2 cellular contexts compared by ENCODE assay signal in the genomic region with DNA sequence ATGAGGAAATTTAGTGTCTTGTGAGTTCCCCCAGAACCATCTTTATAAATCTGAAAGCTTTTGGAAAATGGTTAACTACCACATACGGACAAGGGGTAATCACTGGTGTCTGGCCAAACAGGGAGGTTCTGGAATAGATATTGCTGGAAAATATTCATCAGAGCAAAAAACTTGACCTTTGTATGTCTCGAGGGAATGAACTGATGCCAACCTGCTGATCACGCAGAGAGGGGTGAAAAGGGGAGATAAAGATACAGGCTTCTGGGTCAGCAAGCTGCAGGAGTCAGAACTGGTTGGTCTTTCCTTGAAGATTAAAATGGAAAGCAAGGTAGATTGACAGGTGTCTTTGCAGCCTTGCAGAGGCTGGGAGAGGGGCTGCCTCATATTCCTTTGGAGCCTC.
TF ChIP-seq lines count a peak whose summit lies in the region.

No MANE protein-coding gene starts in this region.

TF ChIP-seq in SK-N-SH treated with all-trans-retinoic acid at 6 μM for 48 hours, 23 proteins besides CTCF, POLR2A, EP300 and RAD21 (continued from another document):
- TF ChIP-seq ESRRG (CRISPR knock-in tag; IDR thresholded peaks at IDR 0.05) (no peak), TCF4 (CRISPR knock-in tag; IDR thresholded peaks at IDR 0.05; ENCODE audit: borderline replicate concordance) (no peak), RARB (CRISPR knock-in tag; IDR thresholded peaks at IDR 0.05) (no peak), OSR1 (CRISPR knock-in tag; IDR thresholded peaks at IDR 0.05) (no peak), ISL1 (CRISPR knock-in tag; IDR thresholded peaks at IDR 0.05) (no peak), ZNF565 (CRISPR knock-in tag; conservative IDR thresholded peaks at IDR 0.05; ENCODE audit: low read depth) (no peak), GLIS3 (CRISPR knock-in tag; IDR thresholded peaks at IDR 0.05) (no peak)
- TF ChIP-seq, protein P1, sequence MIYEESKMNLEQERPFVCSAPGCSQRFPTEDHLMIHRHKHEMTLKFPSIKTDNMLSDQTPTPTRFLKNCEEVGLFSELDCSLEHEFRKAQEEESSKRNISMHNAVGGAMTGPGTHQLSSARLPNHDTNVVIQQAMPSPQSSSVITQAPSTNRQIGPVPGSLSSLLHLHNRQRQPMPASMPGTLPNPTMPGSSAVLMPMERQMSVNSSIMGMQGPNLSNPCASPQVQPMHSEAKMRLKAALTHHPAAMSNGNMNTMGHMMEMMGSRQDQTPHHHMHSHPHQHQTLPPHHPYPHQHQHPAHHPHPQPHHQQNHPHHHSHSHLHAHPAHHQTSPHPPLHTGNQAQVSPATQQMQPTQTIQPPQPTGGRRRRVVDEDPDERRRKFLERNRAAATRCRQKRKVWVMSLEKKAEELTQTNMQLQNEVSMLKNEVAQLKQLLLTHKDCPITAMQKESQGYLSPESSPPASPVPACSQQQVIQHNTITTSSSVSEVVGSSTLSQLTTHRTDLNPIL (CRISPR knock-in tag; IDR thresholded peaks at IDR 0.05; ENCODE audit: low read depth), result no peak
TF ChIP-seq in SK-N-SH treated with all-trans-retinoic acid at 6 μM for 48 hours: peak in this region for 0.

TF ChIP-seq in GM23338, 12 proteins besides CTCF, POLR2A, EP300 and RAD21:
- TF ChIP-seq, protein P2, sequence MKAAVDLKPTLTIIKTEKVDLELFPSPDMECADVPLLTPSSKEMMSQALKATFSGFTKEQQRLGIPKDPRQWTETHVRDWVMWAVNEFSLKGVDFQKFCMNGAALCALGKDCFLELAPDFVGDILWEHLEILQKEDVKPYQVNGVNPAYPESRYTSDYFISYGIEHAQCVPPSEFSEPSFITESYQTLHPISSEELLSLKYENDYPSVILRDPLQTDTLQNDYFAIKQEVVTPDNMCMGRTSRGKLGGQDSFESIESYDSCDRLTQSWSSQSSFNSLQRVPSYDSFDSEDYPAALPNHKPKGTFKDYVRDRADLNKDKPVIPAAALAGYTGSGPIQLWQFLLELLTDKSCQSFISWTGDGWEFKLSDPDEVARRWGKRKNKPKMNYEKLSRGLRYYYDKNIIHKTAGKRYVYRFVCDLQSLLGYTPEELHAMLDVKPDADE (IDR thresholded peaks at IDR 0.05), result no peak
- TF ChIP-seq ZNF331 (CRISPR knock-in tag; IDR thresholded peaks at IDR 0.05; ENCODE audit: low read depth), result no peak
- no peak for TF ChIP-seq EZH2 (IDR thresholded peaks at IDR 0.05; ENCODE audit: low read depth, unreplicated experiment)
- TF ChIP-seq POLR2AphosphoS5 (IDR thresholded peaks at IDR 0.05; ENCODE audit: low read depth), result no peak
- TF ChIP-seq STAT1 (IDR thresholded peaks at IDR 0.05; ENCODE audit: unreplicated experiment), result no peak
- TF ChIP-seq NANOG (IDR thresholded peaks at IDR 0.05; ENCODE audit: borderline replicate concordance), result no peak
- no peak for TF ChIP-seq CREB1 (CRISPR knock-in tag; IDR thresholded peaks at IDR 0.05; ENCODE audit: low read depth)
- TF ChIP-seq, protein P3, sequence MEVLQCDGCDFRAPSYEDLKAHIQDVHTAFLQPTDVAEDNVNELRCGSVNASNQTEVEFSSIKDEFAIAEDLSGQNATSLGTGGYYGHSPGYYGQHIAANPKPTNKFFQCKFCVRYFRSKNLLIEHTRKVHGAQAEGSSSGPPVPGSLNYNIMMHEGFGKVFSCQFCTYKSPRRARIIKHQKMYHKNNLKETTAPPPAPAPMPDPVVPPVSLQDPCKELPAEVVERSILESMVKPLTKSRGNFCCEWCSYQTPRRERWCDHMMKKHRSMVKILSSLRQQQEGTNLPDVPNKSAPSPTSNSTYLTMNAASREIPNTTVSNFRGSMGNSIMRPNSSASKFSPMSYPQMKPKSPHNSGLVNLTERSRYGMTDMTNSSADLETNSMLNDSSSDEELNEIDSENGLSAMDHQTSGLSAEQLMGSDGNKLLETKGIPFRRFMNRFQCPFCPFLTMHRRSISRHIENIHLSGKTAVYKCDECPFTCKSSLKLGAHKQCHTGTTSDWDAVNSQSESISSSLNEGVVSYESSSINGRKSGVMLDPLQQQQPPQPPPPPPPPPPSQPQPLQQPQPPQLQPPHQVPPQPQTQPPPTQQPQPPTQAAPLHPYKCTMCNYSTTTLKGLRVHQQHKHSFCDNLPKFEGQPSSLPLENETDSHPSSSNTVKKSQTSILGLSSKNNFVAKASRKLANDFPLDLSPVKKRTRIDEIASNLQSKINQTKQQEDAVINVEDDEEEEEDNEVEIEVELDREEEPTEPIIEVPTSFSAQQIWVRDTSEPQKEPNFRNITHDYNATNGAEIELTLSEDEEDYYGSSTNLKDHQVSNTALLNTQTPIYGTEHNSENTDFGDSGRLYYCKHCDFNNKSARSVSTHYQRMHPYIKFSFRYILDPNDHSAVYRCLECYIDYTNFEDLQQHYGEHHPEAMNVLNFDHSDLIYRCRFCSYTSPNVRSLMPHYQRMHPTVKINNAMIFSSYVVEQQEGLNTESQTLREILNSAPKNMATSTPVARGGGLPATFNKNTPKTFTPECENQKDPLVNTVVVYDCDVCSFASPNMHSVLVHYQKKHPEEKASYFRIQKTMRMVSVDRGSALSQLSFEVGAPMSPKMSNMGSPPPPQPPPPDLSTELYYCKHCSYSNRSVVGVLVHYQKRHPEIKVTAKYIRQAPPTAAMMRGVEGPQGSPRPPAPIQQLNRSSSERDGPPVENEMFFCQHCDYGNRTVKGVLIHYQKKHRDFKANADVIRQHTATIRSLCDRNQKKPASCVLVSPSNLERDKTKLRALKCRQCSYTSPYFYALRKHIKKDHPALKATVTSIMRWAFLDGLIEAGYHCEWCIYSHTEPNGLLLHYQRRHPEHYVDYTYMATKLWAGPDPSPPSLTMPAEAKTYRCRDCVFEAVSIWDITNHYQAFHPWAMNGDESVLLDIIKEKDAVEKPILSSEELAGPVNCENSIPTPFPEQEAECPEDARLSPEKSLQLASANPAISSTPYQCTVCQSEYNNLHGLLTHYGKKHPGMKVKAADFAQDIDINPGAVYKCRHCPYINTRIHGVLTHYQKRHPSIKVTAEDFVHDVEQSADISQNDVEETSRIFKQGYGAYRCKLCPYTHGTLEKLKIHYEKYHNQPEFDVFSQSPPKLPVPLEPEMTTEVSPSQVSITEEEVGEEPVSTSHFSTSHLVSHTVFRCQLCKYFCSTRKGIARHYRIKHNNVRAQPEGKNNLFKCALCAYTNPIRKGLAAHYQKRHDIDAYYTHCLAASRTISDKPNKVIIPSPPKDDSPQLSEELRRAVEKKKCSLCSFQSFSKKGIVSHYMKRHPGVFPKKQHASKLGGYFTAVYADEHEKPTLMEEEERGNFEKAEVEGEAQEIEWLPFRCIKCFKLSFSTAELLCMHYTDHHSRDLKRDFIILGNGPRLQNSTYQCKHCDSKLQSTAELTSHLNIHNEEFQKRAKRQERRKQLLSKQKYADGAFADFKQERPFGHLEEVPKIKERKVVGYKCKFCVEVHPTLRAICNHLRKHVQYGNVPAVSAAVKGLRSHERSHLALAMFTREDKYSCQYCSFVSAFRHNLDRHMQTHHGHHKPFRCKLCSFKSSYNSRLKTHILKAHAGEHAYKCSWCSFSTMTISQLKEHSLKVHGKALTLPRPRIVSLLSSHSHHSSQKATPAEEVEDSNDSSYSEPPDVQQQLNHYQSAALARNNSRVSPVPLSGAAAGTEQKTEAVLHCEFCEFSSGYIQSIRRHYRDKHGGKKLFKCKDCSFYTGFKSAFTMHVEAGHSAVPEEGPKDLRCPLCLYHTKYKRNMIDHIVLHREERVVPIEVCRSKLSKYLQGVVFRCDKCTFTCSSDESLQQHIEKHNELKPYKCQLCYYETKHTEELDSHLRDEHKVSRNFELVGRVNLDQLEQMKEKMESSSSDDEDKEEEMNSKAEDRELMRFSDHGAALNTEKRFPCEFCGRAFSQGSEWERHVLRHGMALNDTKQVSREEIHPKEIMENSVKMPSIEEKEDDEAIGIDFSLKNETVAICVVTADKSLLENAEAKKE (CRISPR knock-in tag; IDR thresholded peaks at IDR 0.05), result no peak
- no peak for TF ChIP-seq ZNF114 (CRISPR knock-in tag; IDR thresholded peaks at IDR 0.05)
- no peak for TF ChIP-seq JUNB (IDR thresholded peaks at IDR 0.05; ENCODE audit: unreplicated experiment)
- TF ChIP-seq, protein P4, sequence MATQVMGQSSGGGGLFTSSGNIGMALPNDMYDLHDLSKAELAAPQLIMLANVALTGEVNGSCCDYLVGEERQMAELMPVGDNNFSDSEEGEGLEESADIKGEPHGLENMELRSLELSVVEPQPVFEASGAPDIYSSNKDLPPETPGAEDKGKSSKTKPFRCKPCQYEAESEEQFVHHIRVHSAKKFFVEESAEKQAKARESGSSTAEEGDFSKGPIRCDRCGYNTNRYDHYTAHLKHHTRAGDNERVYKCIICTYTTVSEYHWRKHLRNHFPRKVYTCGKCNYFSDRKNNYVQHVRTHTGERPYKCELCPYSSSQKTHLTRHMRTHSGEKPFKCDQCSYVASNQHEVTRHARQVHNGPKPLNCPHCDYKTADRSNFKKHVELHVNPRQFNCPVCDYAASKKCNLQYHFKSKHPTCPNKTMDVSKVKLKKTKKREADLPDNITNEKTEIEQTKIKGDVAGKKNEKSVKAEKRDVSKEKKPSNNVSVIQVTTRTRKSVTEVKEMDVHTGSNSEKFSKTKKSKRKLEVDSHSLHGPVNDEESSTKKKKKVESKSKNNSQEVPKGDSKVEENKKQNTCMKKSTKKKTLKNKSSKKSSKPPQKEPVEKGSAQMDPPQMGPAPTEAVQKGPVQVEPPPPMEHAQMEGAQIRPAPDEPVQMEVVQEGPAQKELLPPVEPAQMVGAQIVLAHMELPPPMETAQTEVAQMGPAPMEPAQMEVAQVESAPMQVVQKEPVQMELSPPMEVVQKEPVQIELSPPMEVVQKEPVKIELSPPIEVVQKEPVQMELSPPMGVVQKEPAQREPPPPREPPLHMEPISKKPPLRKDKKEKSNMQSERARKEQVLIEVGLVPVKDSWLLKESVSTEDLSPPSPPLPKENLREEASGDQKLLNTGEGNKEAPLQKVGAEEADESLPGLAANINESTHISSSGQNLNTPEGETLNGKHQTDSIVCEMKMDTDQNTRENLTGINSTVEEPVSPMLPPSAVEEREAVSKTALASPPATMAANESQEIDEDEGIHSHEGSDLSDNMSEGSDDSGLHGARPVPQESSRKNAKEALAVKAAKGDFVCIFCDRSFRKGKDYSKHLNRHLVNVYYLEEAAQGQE (IDR thresholded peaks at IDR 0.05; ENCODE audit: unreplicated experiment), result no peak
- no peak for TF ChIP-seq EZH2phosphoT487 (IDR thresholded peaks at IDR 0.05; ENCODE audit: unreplicated experiment)
